Comparison of ENCODE assay signal across 18 cellular contexts in genomic region chr1:228918335-228918734, GRCh38.
DNase-seq lines count a peak whose midpoint lies in the region; ATAC-seq and TF ChIP-seq lines count a peak whose summit lies in the region.
"Had no signal": no experiment of that assay in that cellular context is flagged by ENCODE, and none has a peak within 500 bp of the region (broad histone marks: within the 10 kb centered on the region; RNA-seq: fewer than 3 reads in every experiment).

No MANE protein-coding gene starts in this region.

- TF ChIP-seq CTCF in right atrium auricular region (IDR thresholded peaks at IDR 0.05) (no peak), body of pancreas (IDR thresholded peaks at IDR 0.05) (no peak), nephron progenitor cell (IDR thresholded peaks at IDR 0.05) (no peak), testis (IDR thresholded peaks at IDR 0.05) (no peak)

- no peaks in the 10 kb centered on the region for H3K36me3 ChIP-seq in right atrium auricular region
- H3K36me3 ChIP-seq in body of pancreas (replicated peaks in 1 of 2; ENCODE audit: insufficient read depth in 1 of 2, low read depth in 2 of 2) = no peaks in the 10 kb centered on the region
- H3K36me3 ChIP-seq in testis (ENCODE audit: low read depth, missing control alignments) = no peaks in the 10 kb centered on the region
- H3K36me3 ChIP-seq: BLaER1 had no signal

- no peak overlapping the region for H3K4me3 ChIP-seq in right atrium auricular region
- H3K4me3 ChIP-seq in body of pancreas = no peak overlapping the region
- no peak overlapping the region for H3K4me3 ChIP-seq in testis
- H3K4me3 ChIP-seq: BLaER1 had no signal

- no peak for TF ChIP-seq POLR2A in body of pancreas (IDR thresholded peaks at IDR 0.05)
- TF ChIP-seq POLR2A in testis (IDR thresholded peaks at IDR 0.05) = no peak

- peaks cover 63% of the 10 kb centered on the region for H3K4me1 Mint-ChIP-seq in nephron progenitor cell

- H3K4me3 Mint-ChIP-seq in nephron progenitor cell = no peak overlapping the region
- H3K4me3 Mint-ChIP-seq: CD8-positive, alpha-beta memory T cell; H9 had no signal

- peaks cover 5% of the 10 kb centered on the region for H3K36me3 Mint-ChIP-seq in nephron progenitor cell (ENCODE audit: low read depth)
- H3K36me3 Mint-ChIP-seq: CD8-positive, alpha-beta memory T cell had no signal

- DNase-seq in Right ventricle myocardium inferior (ENCODE audit: missing footprints) (no peak), right atrium auricular region (ENCODE audit: low spot score) (no peak), body of pancreas (peak in 2 of 4 donors; percentile 27 to 39), left lobe of liver (ENCODE audit: low spot score) (no peak), nephron progenitor cell (no peak), testis (no peak)
- DNase-seq: 8988T; AML-193; Caco-2; CD8-positive, alpha-beta memory T cell; DND-41; GF-D8; GOT3; H9 had no signal

- H3K9me3 Mint-ChIP-seq in nephron progenitor cell = peaks cover 17% of the 10 kb centered on the region

- H3K4me1 ChIP-seq in right atrium auricular region (peaks cover 0 to 22% of the 10 kb centered on the region in 2 donors), body of pancreas (peaks cover 5% of the 10 kb centered on the region), testis (no peaks in the 10 kb centered on the region)

- peaks cover 13% of the 10 kb centered on the region for H3K27me3 Mint-ChIP-seq in nephron progenitor cell (ENCODE audit: low read depth, poor library complexity)

- H3K27ac Mint-ChIP-seq in nephron progenitor cell = peak overlapping the region; percentile 65
- H3K27ac Mint-ChIP-seq: H9 had no signal

- WGBS in body of pancreas, 2 donors = 40 to 48% methylated on average over 4 of the region's 4 CpGs
- WGBS in testis, 2 donors = 84 to 88% methylated on average over 4 of the region's 4 CpGs

- H3K27ac ChIP-seq in right atrium auricular region = no peak overlapping the region
- no peak overlapping the region for H3K27ac ChIP-seq in body of pancreas
- H3K27ac ChIP-seq in testis = no peak overlapping the region
- H3K27ac ChIP-seq: BLaER1, HL-60 had no signal

- H3K27me3 ChIP-seq in right atrium auricular region (no peaks in the 10 kb centered on the region), body of pancreas (no peaks in the 10 kb centered on the region), testis (no peaks in the 10 kb centered on the region)
- H3K27me3 ChIP-seq: BLaER1 had no signal

- intact Hi-C loops in Right ventricle myocardium inferior (cut with DNase I) = no loop called here
- intact Hi-C loops in body of pancreas (cut with DNase I) = no loop called here
- intact Hi-C loops in testis (cut with DNase I; ENCODE audit: low total_unique reads) = no loop called here

- ATAC-seq in Right ventricle myocardium inferior = peak; percentile 77
- ATAC-seq in body of pancreas = peak; percentile 55
- peak; percentile 96 for ATAC-seq in left lobe of liver
- no peak for ATAC-seq in HG03442 (IDR thresholded peaks at IDR 0.05; ENCODE audit: unreplicated experiment)
- no peak for ATAC-seq in SK-N-SH treated with all-trans-retinoic acid at 6 μM for 48 hours

- no peaks in the 10 kb centered on the region for H3K9me3 ChIP-seq in right atrium auricular region
- no peaks in the 10 kb centered on the region for H3K9me3 ChIP-seq in body of pancreas
- H3K9me3 ChIP-seq in testis = no peaks in the 10 kb centered on the region
- H3K9me3 ChIP-seq: BLaER1, Caco-2 had no signal

TF ChIP-seq in SK-N-SH treated with all-trans-retinoic acid at 6 μM for 48 hours, 23 proteins besides CTCF, POLR2A, EP300 and RAD21:
- TF ChIP-seq ARNTL (CRISPR knock-in tag; IDR thresholded peaks at IDR 0.05; ENCODE audit: borderline replicate concordance, low read depth) = no peak
- TF ChIP-seq GLIS3 (CRISPR knock-in tag; IDR thresholded peaks at IDR 0.05) = no peak
- TF ChIP-seq ZNF565 (CRISPR knock-in tag; conservative IDR thresholded peaks at IDR 0.05; ENCODE audit: low read depth) = no peak
- no peak for TF ChIP-seq POU6F1 (CRISPR knock-in tag; IDR thresholded peaks at IDR 0.05; ENCODE audit: borderline replicate concordance, low read depth)
- TF ChIP-seq PATZ1 (CRISPR knock-in tag; IDR thresholded peaks at IDR 0.05; ENCODE audit: borderline replicate concordance) = no peak
- TF ChIP-seq ZC3H10 (CRISPR knock-in tag; IDR thresholded peaks at IDR 0.05) = no peak
- TF ChIP-seq ZFP30 (CRISPR knock-in tag; IDR thresholded peaks at IDR 0.05) = no peak
- TF ChIP-seq TCF4 (CRISPR knock-in tag; IDR thresholded peaks at IDR 0.05; ENCODE audit: borderline replicate concordance) = no peak
- TF ChIP-seq CREB5 (CRISPR knock-in tag; IDR thresholded peaks at IDR 0.05; ENCODE audit: low read depth) = no peak
- no peak for TF ChIP-seq ISL1 (CRISPR knock-in tag; IDR thresholded peaks at IDR 0.05)
- TF ChIP-seq ESRRG (CRISPR knock-in tag; IDR thresholded peaks at IDR 0.05) = no peak
- TF ChIP-seq TOX (CRISPR knock-in tag; IDR thresholded peaks at IDR 0.05; ENCODE audit: borderline replicate concordance) = no peak
- TF ChIP-seq RARB (CRISPR knock-in tag; IDR thresholded peaks at IDR 0.05) = no peak
- no peak for TF ChIP-seq BACH2 (CRISPR knock-in tag; IDR thresholded peaks at IDR 0.05; ENCODE audit: borderline replicate concordance)
- TF ChIP-seq OSR1 (CRISPR knock-in tag; IDR thresholded peaks at IDR 0.05) = no peak
- no peak for TF ChIP-seq CSDC2 (CRISPR knock-in tag; IDR thresholded peaks at IDR 0.05)
- no peak for TF ChIP-seq PPARA (CRISPR knock-in tag; IDR thresholded peaks at IDR 0.05; ENCODE audit: borderline replicate concordance)
- TF ChIP-seq ZFP3 (CRISPR knock-in tag; IDR thresholded peaks at IDR 0.05) = no peak
- TF ChIP-seq TSHZ2 (CRISPR knock-in tag; IDR thresholded peaks at IDR 0.05) = no peak
- no peak for TF ChIP-seq SNAI2 (CRISPR knock-in tag; IDR thresholded peaks at IDR 0.05)
TF ChIP-seq in SK-N-SH treated with all-trans-retinoic acid at 6 μM for 48 hours: peak in this region for 0.

Comparison
In these comparisons a context has a peak if more than half of its experiments do, and no peak if none do; other contexts are left out.
1. ATAC-seq: peak in Right ventricle myocardium inferior (single experiment), body of pancreas (single experiment) and left lobe of liver (single experiment); none in HG03442 (single experiment) and SK-N-SH treated with all-trans-retinoic acid at 6 μM for 48 hours (single experiment).